In the genomic region with DNA sequence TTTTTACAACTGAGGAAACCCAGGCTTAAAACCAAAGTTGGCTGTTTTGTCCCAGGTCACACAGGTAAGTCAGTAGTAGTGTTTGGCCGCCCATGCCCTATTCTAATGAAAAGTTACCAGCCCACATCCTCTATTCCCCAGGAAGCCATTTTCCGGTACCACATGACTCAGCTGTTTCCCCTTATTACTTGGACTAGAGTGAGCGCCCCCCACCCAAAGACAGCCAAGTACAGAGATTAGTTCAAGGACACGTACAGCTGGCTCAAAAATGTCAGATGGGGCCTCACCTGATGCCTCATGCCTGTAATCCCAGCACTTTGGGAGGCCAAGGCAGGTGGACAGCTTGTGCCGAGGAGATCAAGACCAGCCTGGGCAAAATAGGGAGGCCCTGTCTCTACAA, we compare ENCODE assay signal across 1 cellular context.
TF ChIP-seq lines count a peak whose summit lies in the region.

No MANE protein-coding gene starts in this region.

TF ChIP-seq in IMR-90, 13 proteins besides CTCF, POLR2A, EP300 and RAD21:
- TF ChIP-seq BHLHE40 (IDR thresholded peaks at IDR 0.05; ENCODE audit: low read depth, low read length) = no peak
- TF ChIP-seq NFE2L2 (IDR thresholded peaks at IDR 0.05; ENCODE audit: low read depth, low read length) = 0 out of 2 replicates have a peak, but pooled peaks have one; percentile 4
- no peak for TF ChIP-seq SMC3 (IDR thresholded peaks at IDR 0.05; ENCODE audit: low read depth, low read length)
- TF ChIP-seq, protein P1, sequence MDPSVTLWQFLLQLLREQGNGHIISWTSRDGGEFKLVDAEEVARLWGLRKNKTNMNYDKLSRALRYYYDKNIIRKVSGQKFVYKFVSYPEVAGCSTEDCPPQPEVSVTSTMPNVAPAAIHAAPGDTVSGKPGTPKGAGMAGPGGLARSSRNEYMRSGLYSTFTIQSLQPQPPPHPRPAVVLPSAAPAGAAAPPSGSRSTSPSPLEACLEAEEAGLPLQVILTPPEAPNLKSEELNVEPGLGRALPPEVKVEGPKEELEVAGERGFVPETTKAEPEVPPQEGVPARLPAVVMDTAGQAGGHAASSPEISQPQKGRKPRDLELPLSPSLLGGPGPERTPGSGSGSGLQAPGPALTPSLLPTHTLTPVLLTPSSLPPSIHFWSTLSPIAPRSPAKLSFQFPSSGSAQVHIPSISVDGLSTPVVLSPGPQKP (IDR thresholded peaks at IDR 0.05; ENCODE audit: borderline replicate concordance, low read depth, low read length) = no peak
TF ChIP-seq in IMR-90: peak in this region for 1.
